Comparison of ENCODE assay signal across 2 cellular contexts in the genomic region with DNA sequence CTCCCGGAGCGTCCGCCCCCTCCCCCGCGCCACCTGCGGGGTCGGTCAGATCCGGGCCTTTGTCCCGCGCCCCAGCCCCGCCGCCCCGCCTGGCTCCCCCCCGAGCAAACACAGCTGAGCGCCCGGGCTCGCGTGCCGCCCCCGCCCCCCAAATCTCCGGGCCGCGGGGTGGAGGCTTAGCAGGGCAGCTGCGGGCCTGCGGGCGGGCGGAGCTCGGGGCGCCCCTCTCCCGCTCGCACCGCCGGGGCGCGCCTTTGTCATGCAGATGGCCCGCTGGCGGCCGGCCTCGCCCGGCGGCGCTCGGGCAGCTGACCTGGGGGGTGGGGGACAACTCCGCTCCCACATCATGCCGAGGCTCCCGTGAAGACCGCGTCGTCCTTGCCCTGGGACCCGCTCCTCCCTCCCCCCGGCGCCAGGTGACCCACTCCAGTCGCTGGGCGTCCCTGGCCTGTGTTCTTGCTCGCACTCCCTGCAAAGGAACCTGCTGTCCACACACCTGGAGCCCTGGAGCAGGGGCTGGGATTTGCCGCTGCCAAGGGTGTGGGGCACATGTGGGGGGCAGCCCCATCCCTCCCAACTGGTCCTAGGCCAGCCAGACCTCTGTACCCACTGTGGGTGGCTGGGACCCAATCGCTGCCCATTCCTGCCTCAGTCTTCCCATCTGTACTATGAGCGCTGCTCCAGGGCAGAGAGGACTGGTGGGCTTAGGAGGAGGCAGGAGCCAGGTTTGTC.
TF ChIP-seq lines count a peak whose summit lies in the region.

No MANE protein-coding gene starts in this region.

TF ChIP-seq in IMR-90, 13 proteins besides CTCF, POLR2A, EP300 and RAD21:
- TF ChIP-seq MXI1 (IDR thresholded peaks at IDR 0.05; ENCODE audit: borderline replicate concordance, low read depth, low read length) (no peak), RFX5 (IDR thresholded peaks at IDR 0.05; ENCODE audit: low read depth, low read length) (no peak), CEBPB (IDR thresholded peaks at IDR 0.05; ENCODE audit: low read depth, low read length) (no peak), SMC3 (IDR thresholded peaks at IDR 0.05; ENCODE audit: low read depth, low read length) (0 out of 2 replicates have a peak, but pooled peaks have one; percentile 4), NFE2L2 (IDR thresholded peaks at IDR 0.05; ENCODE audit: low read depth, low read length) (no peak), BHLHE40 (IDR thresholded peaks at IDR 0.05; ENCODE audit: low read depth, low read length) (no peak)
- TF ChIP-seq, protein P1, sequence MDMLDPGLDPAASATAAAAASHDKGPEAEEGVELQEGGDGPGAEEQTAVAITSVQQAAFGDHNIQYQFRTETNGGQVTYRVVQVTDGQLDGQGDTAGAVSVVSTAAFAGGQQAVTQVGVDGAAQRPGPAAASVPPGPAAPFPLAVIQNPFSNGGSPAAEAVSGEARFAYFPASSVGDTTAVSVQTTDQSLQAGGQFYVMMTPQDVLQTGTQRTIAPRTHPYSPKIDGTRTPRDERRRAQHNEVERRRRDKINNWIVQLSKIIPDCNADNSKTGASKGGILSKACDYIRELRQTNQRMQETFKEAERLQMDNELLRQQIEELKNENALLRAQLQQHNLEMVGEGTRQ (IDR thresholded peaks at IDR 0.05; ENCODE audit: low read depth, low read length) = no peak

TF ChIP-seq in H1, 55 proteins besides CTCF, POLR2A, EP300 and RAD21:
- TF ChIP-seq RXRA (IDR thresholded peaks at IDR 0.05; ENCODE audit: insufficient read depth, low read depth, low read length) = no peak
- no peak for TF ChIP-seq JUND (IDR thresholded peaks at IDR 0.05; ENCODE audit: low read length)
- peak; percentile 18; the same call in 1 of the 2 replicates for TF ChIP-seq TAF1 (IDR thresholded peaks at IDR 0.05; ENCODE audit: low read depth, low read length)
- TF ChIP-seq, protein P2, sequence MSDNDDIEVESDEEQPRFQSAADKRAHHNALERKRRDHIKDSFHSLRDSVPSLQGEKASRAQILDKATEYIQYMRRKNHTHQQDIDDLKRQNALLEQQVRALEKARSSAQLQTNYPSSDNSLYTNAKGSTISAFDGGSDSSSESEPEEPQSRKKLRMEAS (IDR thresholded peaks at IDR 0.05) = 0 out of 2 replicates have a peak, but pooled peaks have one; percentile 59
- TF ChIP-seq POLR2AphosphoS5 (IDR thresholded peaks at IDR 0.05; ENCODE audit: low read depth, low read length) = no peak
- TF ChIP-seq RBBP5 (IDR thresholded peaks at IDR 0.05; ENCODE audit: borderline replicate concordance, low read depth, low read length) = peak; percentile 65; the same call in 1 of the 2 replicates
- TF ChIP-seq SP1 (IDR thresholded peaks at IDR 0.05; ENCODE audit: low read depth, low read length) = no peak
- peak; percentile 74; the same call in 1 of the 2 replicates for TF ChIP-seq KDM1A (IDR thresholded peaks at IDR 0.05; ENCODE audit: borderline replicate concordance, low read length)
- TF ChIP-seq, protein P3, sequence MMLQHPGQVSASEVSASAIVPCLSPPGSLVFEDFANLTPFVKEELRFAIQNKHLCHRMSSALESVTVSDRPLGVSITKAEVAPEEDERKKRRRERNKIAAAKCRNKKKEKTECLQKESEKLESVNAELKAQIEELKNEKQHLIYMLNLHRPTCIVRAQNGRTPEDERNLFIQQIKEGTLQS (IDR thresholded peaks at IDR 0.05; ENCODE audit: insufficient read depth, low read depth, low read length) = no peak
- no peak for TF ChIP-seq TEAD4 (IDR thresholded peaks at IDR 0.05; ENCODE audit: low read depth, low read length)
- TF ChIP-seq SIN3A (conservative IDR thresholded peaks at IDR 0.05 in 1 of 2, IDR thresholded peaks at IDR 0.05 in 1 of 2; ENCODE audit: low read depth in 1 of 2, low read length in 2 of 2) = no peak
- no peak for TF ChIP-seq SIX5 (IDR thresholded peaks at IDR 0.05; ENCODE audit: low read depth, low read length)
- TF ChIP-seq HDAC2 (IDR thresholded peaks at IDR 0.05; ENCODE audit: borderline replicate concordance in 1 of 2, low read depth in 2 of 2, low read length in 2 of 2) = peak in 1 of 2 experiments; percentile 2; a peak in 1 of 4 replicates
- no peak for TF ChIP-seq KDM5A (IDR thresholded peaks at IDR 0.05; ENCODE audit: low read length)
- peak; percentile 84 for TF ChIP-seq POU5F1 (IDR thresholded peaks at IDR 0.05; ENCODE audit: low read depth, low read length)
